ENCODE assay signal across 14 cellular contexts in the genomic region with DNA sequence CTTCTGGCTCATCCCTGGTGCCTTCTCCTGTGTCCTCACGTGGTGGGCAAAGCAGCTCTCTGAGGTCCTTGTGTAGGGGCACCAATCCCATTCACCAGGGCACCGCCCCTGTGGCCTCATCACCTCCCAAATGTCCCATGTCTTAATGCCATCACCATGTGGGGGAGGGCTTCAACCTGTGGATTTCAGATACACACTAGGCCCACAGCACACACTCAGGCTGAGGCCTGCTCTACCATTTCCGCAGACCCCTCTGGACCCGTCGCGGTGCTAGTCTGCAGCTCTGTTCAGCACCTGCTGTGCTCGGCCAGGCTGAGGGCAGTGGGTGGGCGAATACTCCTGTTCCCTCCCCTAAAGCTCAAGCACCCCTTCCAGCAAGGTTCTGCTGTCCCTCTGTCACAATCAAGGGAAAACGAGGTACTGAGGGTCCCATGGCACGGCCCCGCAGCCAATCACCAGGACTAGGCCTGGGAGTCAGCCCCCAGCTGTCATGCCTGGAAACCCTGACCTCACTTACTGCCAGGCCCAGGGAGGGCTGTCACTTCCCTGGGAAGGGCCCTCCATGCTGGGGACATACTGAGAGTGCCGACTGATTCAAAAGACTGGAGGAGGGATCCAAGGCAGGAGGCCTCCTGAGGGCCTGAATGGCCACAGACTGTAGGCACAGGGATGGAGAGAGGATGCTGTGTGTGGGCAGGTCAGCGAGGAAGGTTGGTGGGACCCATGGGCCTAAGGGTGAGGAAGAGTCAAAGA.
DNase-seq lines count a peak whose midpoint lies in the region; ATAC-seq, FAIRE-seq and TF ChIP-seq lines count a peak whose summit lies in the region.
"Had no signal": no experiment of that assay in that cellular context is flagged by ENCODE, and none has a peak within 500 bp of the region (broad histone marks: within the 10 kb centered on the region; RNA-seq: fewer than 3 reads in every experiment).

No MANE protein-coding gene starts in this region.

- TF ChIP-seq CTCF in H9 (conservative IDR thresholded peaks at IDR 0.05) (no peak), activated B cell treated with CpG ODN at 0.5 μM for 24 hours (IDR thresholded peaks at IDR 0.05) (no peak), parathyroid adenoma (IDR thresholded peaks at IDR 0.05) (no peak)

- intact Hi-C loops in activated B cell treated with CpG ODN at 0.5 μM for 24 hours (cut with micrococcal nuclease), result no loop called here

- ATAC-seq in activated B cell treated with CpG ODN at 0.5 μM for 24 hours (ENCODE audit: low read depth) (no peak), GM21515 (IDR thresholded peaks at IDR 0.05; ENCODE audit: unreplicated experiment) (no peak)
- ATAC-seq: activated CD4-positive, CD25-positive, alpha-beta regulatory T cell treated with anti-CD3 and anti-CD28 coated beads, Interleukin-2, amount 50 U/mL, for 24 hours; T-helper 17 cell had no signal

- no peak for TF ChIP-seq POLR2A in H54 (IDR thresholded peaks at IDR 0.05; ENCODE audit: low read depth, low read length)

- no peaks in the 10 kb centered on the region for H4K20me1 ChIP-seq in H9 (ENCODE audit: control insufficient read depth, insufficient read depth, insufficient read length)

- H3K4me1 ChIP-seq in H9 (ENCODE audit: insufficient read depth, low read length), result peaks cover 4% of the 10 kb centered on the region; the same call in 1 of the 2 replicates
- H3K4me1 ChIP-seq in iPS-20b (ENCODE audit: insufficient read depth, low read length), result peaks cover 3% of the 10 kb centered on the region; the same call in 1 of the 2 replicates
- peaks cover 9% of the 10 kb centered on the region for H3K4me1 ChIP-seq in parathyroid adenoma

- H3K23ac ChIP-seq in H9 (ENCODE audit: insufficient read length, low read depth, low read length), result no peak overlapping the region

- no peak for FAIRE-seq in H54 (lab: Jason Lieb, UNC)

- no peak overlapping the region for H2AFZ ChIP-seq in H9 (ENCODE audit: low read length)
- peak overlapping the region; percentile 97 for H2AFZ ChIP-seq in parathyroid adenoma

- H4K8ac ChIP-seq in H9 (replicated peaks; ENCODE audit: insufficient read length, low read depth, low read length), result no peak overlapping the region

- no peaks in the 10 kb centered on the region for H3K79me2 ChIP-seq in H9 (ENCODE audit: insufficient read depth, low read length)
- H3K79me2 ChIP-seq in parathyroid adenoma, result no peaks in the 10 kb centered on the region

- H3K4me1 Mint-ChIP-seq in H9, result peaks cover 15 to 21% of the 10 kb centered on the region in 2 experiments
- no peaks in the 10 kb centered on the region for H3K4me1 Mint-ChIP-seq in activated B cell treated with CpG ODN at 0.5 μM for 24 hours
- H3K4me1 Mint-ChIP-seq: T-helper 17 cell had no signal

- H3K36me3 ChIP-seq in iPS-20b (ENCODE audit: insufficient read depth, low read depth, low read length), result no peaks in the 10 kb centered on the region
- no peaks in the 10 kb centered on the region for H3K36me3 ChIP-seq in parathyroid adenoma (ENCODE audit: control insufficient read depth, insufficient read depth, low read length)

- peaks cover 16% of the 10 kb centered on the region for H3K27me3 Mint-ChIP-seq in H9 (ENCODE audit: low read depth)
- peaks cover 6% of the 10 kb centered on the region for H3K27me3 Mint-ChIP-seq in activated B cell treated with CpG ODN at 0.5 μM for 24 hours

- peak overlapping the region; percentile 67; the same call in 1 of the 2 replicates for H3K4me3 ChIP-seq in iPS-20b (ENCODE audit: low read length)
- no peak overlapping the region for H3K4me3 ChIP-seq in parathyroid adenoma (ENCODE audit: low read depth, low read length)

- H3K27me3 ChIP-seq in H9 (ENCODE audit: insufficient read depth, low read length) (no peaks in the 10 kb centered on the region), iPS-20b (ENCODE audit: insufficient read depth, low read length) (peaks cover 23% of the 10 kb centered on the region), parathyroid adenoma (ENCODE audit: control insufficient read depth, insufficient read depth, low read length) (no peaks in the 10 kb centered on the region)

- peak overlapping the region; percentile 26 for H3K18ac ChIP-seq in H9 (ENCODE audit: insufficient read length, low read depth, low read length)

- H3K9ac ChIP-seq in H9 (ENCODE audit: extremely low read depth, insufficient read length, low read length) (no peak overlapping the region), iPS-20b (ENCODE audit: low read depth, low read length) (no peak overlapping the region), parathyroid adenoma (no peak overlapping the region)

- no peak overlapping the region for H4K5ac ChIP-seq in H9 (ENCODE audit: insufficient read length, low read depth, low read length)

- H2BK12ac ChIP-seq in H9 (ENCODE audit: insufficient read length, low read depth, low read length), result no peak overlapping the region

- CTCF ChIA-PET in activated B cell treated with CpG ODN at 0.5 μM for 24 hours (lab: Charles Lee), result no interaction called here

- WGBS in H9 (ENCODE audit: extremely low coverage, insufficient read length, low lambda C conversion rate), result no CpG with 5 or more reads among the region's 13 CpGs

- H2BK15ac ChIP-seq in H9 (ENCODE audit: low read depth, low read length), result no peak overlapping the region

- 0 out of 2 replicates have a peak overlapping the region, but pooled peaks have one; percentile 55 for H3K14ac ChIP-seq in H9 (ENCODE audit: insufficient read depth, low read length)

- peaks cover 4 to 5% of the 10 kb centered on the region in 2 experiments; a peak in 4 of 5 replicates for H3K9me3 Mint-ChIP-seq in H9
- peaks cover 6% of the 10 kb centered on the region for H3K9me3 Mint-ChIP-seq in activated B cell treated with CpG ODN at 0.5 μM for 24 hours

- no peak overlapping the region for H3K56ac ChIP-seq in H9 (ENCODE audit: insufficient read length, low read depth, low read length)

- H3K36me3 Mint-ChIP-seq in H9 (ENCODE audit: insufficient read depth in 1 of 3, low read depth in 3 of 3) (no peaks in the 10 kb centered on the region; a peak in 2 of 7 replicates), activated B cell treated with CpG ODN at 0.5 μM for 24 hours (ENCODE audit: low read depth) (no peaks in the 10 kb centered on the region)

- H3T11ph ChIP-seq in H9 (ENCODE audit: low read length), result no peak overlapping the region

- H3K9me3 ChIP-seq in H9 (ENCODE audit: control insufficient read depth, low read depth, low read length), result no peaks in the 10 kb centered on the region
- H3K9me3 ChIP-seq in iPS-20b (ENCODE audit: insufficient read depth, low read depth, low read length), result no peaks in the 10 kb centered on the region
- no peaks in the 10 kb centered on the region for H3K9me3 ChIP-seq in parathyroid adenoma (ENCODE audit: control insufficient read depth, low read length)

- H3K27ac Mint-ChIP-seq in H9 (no peak overlapping the region), activated B cell treated with CpG ODN at 0.5 μM for 24 hours (no peak overlapping the region)
- H3K27ac Mint-ChIP-seq: T-helper 17 cell had no signal

- peak overlapping the region; percentile 44 for H3K4me2 ChIP-seq in H9 (ENCODE audit: insufficient read depth, insufficient read length, low read length)
- no peak overlapping the region for H3K4me2 ChIP-seq in parathyroid adenoma (ENCODE audit: low read length)

- H2AK5ac ChIP-seq in H9 (ENCODE audit: insufficient read length, low read length), result no peak overlapping the region

- no peak overlapping the region for H2BK120ac ChIP-seq in H9 (ENCODE audit: low read depth, low read length, poor library complexity, severe bottlenecking)

- H4K91ac ChIP-seq in H9 (ENCODE audit: insufficient read length, low read depth, low read length), result no peak overlapping the region

- H2BK20ac ChIP-seq in H9 (ENCODE audit: low read depth, low read length, poor library complexity, severe bottlenecking), result no peak overlapping the region

- no peaks in the 10 kb centered on the region for H3K79me1 ChIP-seq in H9 (ENCODE audit: insufficient read depth, low read depth, low read length, poor library complexity, severe bottlenecking)

- peak overlapping the region; percentile 22 to 61 for H3K4me3 Mint-ChIP-seq in H9
- H3K4me3 Mint-ChIP-seq in activated B cell treated with CpG ODN at 0.5 μM for 24 hours, result no peak overlapping the region
- H3K4me3 Mint-ChIP-seq: T-helper 17 cell had no signal

- POLR2A ChIA-PET in activated B cell treated with CpG ODN at 0.5 μM for 24 hours (lab: Charles Lee), result no interaction called here

- DNase-seq in H9, result peak; percentile 27
- peak; percentile 4 for DNase-seq in activated B cell treated with CpG ODN at 0.5 μM for 24 hours
- DNase-seq in NCI-H2227 treated with DMSO at 0.1 percent for 48 hours (lab: John Stamatoyannopoulos, UW), result no peak
- no peak for DNase-seq in H54 (ENCODE audit: insufficient read length, low spot score)
- no peak for DNase-seq in NK-92 (lab: John Stamatoyannopoulos, UW; ENCODE audit: unreplicated experiment)
- DNase-seq: AML-193; NCI-H1105 treated with DMSO at 0.1 percent for 48 hours; stimulated activated CD4-positive, alpha-beta T cell treated with anti-CD3 and anti-CD28 coated beads, Interleukin-12 subunit alpha, Interleukin-12 subunit beta, amount 100 ng/mL, for 4 hours; T-helper 17 cell had no signal

- peaks cover 6% of the 10 kb centered on the region for H3K23me2 ChIP-seq in H9 (ENCODE audit: insufficient read length, low read depth, low read length, poor library complexity, severe bottlenecking)

- H3K27ac ChIP-seq in H9 (ENCODE audit: insufficient read length, low read depth, low read length), result no peak overlapping the region
- no peak overlapping the region for H3K27ac ChIP-seq in iPS-20b (ENCODE audit: low read length)
- peak overlapping the region; percentile 74 for H3K27ac ChIP-seq in parathyroid adenoma
- H3K27ac ChIP-seq: epithelial cell of prostate had no signal

- H2BK5ac ChIP-seq in H9 (ENCODE audit: insufficient read length, low read length), result no peak overlapping the region

- no peak overlapping the region for H3K4ac ChIP-seq in H9 (ENCODE audit: low read depth, low read length)

Comparison
In these comparisons a context has a peak if more than half of its experiments do, and no peak if none do; other contexts are left out.
1. DNase-seq: peak in H9 (single experiment) and activated B cell treated with CpG ODN at 0.5 μM for 24 hours (single experiment); none in NCI-H2227 treated with DMSO at 0.1 percent for 48 hours (single experiment), H54 (single experiment) and NK-92 (single experiment).